In the genomic region with DNA sequence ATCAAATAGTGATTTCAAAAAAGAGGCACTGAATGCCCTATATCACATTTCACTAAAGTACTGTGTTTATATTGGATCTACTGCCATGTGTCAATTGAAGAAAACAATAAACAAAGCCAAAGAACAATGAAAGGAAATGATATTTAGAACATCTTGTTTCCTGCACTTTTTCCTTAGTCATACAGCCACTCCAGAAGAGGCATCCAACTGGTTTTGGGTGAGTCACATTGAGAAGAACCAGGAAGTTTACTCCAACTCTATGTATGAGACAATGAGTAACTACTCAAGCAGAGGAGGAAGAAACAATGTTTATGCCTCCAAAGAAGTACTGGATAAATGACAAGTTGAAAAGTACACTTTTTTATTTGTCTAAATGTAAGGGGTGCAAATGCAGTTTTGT, we compare ENCODE assay signal across 15 cellular contexts.
A peak's percentile ranks its signal among the peaks of the same experiment; 100 is the strongest.
DNase-seq lines count a peak whose midpoint lies in the region; ATAC-seq lines count a peak whose summit lies in the region.
"Had no signal": no experiment of that assay in that cellular context is flagged by ENCODE, and none has a peak within 500 bp of the region (broad histone marks: within the 10 kb centered on the region; RNA-seq: fewer than 3 reads in every experiment).

No MANE protein-coding gene starts in this region.

- no peaks in the 10 kb centered on the region for H3K36me3 ChIP-seq in SJSA1
- H3K36me3 ChIP-seq: esophagus squamous epithelium had no signal

- H3K4me1 ChIP-seq in SJSA1 (replicated peaks) = peaks cover 12% of the 10 kb centered on the region
- H3K4me1 ChIP-seq: esophagus squamous epithelium had no signal

- no peaks in the 10 kb centered on the region for H3K27me3 ChIP-seq in SJSA1 (replicated peaks)
- H3K27me3 ChIP-seq: esophagus squamous epithelium had no signal

- ATAC-seq in GM21576 (IDR thresholded peaks at IDR 0.05; ENCODE audit: unreplicated experiment) = no peak
- ATAC-seq: stimulated activated naive CD8-positive, alpha-beta T cell treated with anti-CD3 and anti-CD28 coated beads, Interleukin-15, Interleukin-2, amounts not matched to agents 100 U/mL and 50 U/mL, for 24 hours had no signal

- H3K4me3 ChIP-seq in SJSA1 = no peak overlapping the region
- H3K4me3 ChIP-seq: esophagus squamous epithelium had no signal

- H3K27ac ChIP-seq in SJSA1 = peak overlapping the region; percentile 79
- H3K27ac ChIP-seq: esophagus squamous epithelium, HL-60 had no signal

- DNase-seq in NCI-H345 (lab: John Stamatoyannopoulos, UW) (peak; percentile 18), NCI-H345 treated with DMSO at 0.1 percent for 48 hours (lab: John Stamatoyannopoulos, UW; ENCODE audit: unreplicated experiment) (no peak), SJSA1 (ENCODE audit: low read depth in 1 of 2, low spot score in 2 of 2) (peak; percentile 58 to 84), fibroblast of peridontal ligament (ENCODE audit: extremely low read depth) (peak; percentile 71), stromal cell of bone marrow (ENCODE audit: low read depth) (peak; percentile 6), NCI-H187 (lab: John Stamatoyannopoulos, UW) (no peak), COLO668 (lab: John Stamatoyannopoulos, UW; ENCODE audit: unreplicated experiment) (no peak)
- DNase-seq: 8988T; esophagus squamous epithelium; NCI-H1417; occipital lobe; stimulated activated naive CD8-positive, alpha-beta T cell treated with anti-CD3 and anti-CD28 coated beads, Interleukin-15, Interleukin-2, amounts not matched to agents 100 U/mL and 50 U/mL, for 24 hours; T-helper 9 cell had no signal

- no peaks in the 10 kb centered on the region for H3K9me3 ChIP-seq in SJSA1 (replicated peaks)
- H3K9me3 ChIP-seq: esophagus squamous epithelium had no signal

Comparison
In these comparisons a context has a peak if more than half of its experiments do, and no peak if none do; other contexts are left out.
1. DNase-seq: peak in NCI-H345 (single experiment), SJSA1 (2 of 2), fibroblast of peridontal ligament (single experiment) and stromal cell of bone marrow (single experiment); none in NCI-H345 treated with DMSO at 0.1 percent for 48 hours (single experiment), NCI-H187 (0 of 2) and COLO668 (single experiment).